Comparison of ENCODE assay signal across 8 cellular contexts in the genomic region with DNA sequence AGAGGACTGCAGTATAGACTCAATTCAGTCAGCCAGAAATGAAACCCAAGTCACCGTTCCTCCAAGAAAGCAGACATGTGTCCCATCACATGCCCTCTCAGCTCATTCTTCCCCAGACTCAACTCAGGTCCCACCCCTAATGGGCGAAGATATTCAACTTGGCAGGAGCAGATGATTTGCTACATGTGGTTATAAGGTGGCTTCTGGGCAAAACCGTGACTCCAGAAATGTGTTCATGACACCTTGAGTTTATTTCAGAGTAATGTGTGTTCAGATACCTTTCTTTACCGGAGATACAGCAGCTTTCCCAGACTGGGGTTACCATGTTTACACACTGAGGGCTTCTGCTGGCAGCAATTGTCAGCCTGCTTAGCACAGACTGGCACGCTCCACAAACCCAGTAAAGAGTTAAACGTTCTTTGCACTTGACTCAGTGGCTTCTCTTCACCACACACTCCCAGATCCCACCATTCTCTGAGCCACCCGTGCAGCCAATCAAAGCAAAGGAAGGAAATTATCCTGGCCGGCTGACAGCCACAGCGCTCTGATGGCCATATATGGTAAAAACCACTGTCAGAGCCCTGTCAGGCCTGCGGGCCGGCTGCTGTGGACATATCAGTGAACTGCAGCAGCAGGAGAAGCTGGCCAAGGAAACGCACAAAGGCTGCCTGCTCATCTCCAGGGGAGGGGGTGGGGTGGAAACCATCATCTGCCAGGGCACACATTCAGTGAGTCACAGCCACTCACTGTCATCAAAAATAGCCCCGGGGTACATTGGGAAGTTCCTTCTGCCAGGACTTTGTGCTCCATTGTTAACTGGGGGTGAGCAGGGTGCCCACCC. TPM values are rescaled to one million over a fixed set of nuclear protein-coding genes. Genes with fewer than 3 reads are reported as not detected.
DNase-seq lines count a peak whose midpoint lies in the region; TF ChIP-seq lines count a peak whose summit lies in the region.

No MANE protein-coding gene starts in this region.

- peaks cover 9% of the 10 kb centered on the region for H3K36me3 Mint-ChIP-seq in neural crest cell (ENCODE audit: low read depth)

- no peaks in the 10 kb centered on the region for H3K27me3 Mint-ChIP-seq in neural crest cell (ENCODE audit: low read depth)

- no peaks in the 10 kb centered on the region for H3K9me3 ChIP-seq in Loucy (ENCODE audit: insufficient read depth, low read depth, low read length)
- no peaks in the 10 kb centered on the region for H3K9me3 ChIP-seq in stomach smooth muscle (ENCODE audit: control insufficient read depth in 2 of 2, low read length in 2 of 2)

- peak overlapping the region; percentile 18; the same call in 1 of the 2 replicates for H2AFZ ChIP-seq in Loucy (ENCODE audit: low read length)

- peak overlapping the region; percentile 76 for H3K4me3 Mint-ChIP-seq in neural crest cell

- H3K9ac ChIP-seq in Loucy (ENCODE audit: low read depth, low read length, poor library complexity, severe bottlenecking) (peak overlapping the region; percentile 77), stomach smooth muscle (ENCODE audit: low read length in 2 of 2) (peak overlapping the region; percentile 80 to 88)

- peaks cover 63% of the 10 kb centered on the region for H3K4me1 ChIP-seq in Loucy (ENCODE audit: insufficient read depth, low read length, poor library complexity, severe bottlenecking)
- peaks cover 64% of the 10 kb centered on the region for H3K4me1 ChIP-seq in stomach smooth muscle (ENCODE audit: control insufficient read depth, insufficient read depth, low read length)

- peaks cover 61% of the 10 kb centered on the region for H3K4me1 Mint-ChIP-seq in neural crest cell

- peak overlapping the region; percentile 99 for H3K27ac ChIP-seq in stomach smooth muscle (ENCODE audit: low read length)

- H3K4me2 ChIP-seq in Loucy (ENCODE audit: low read depth, low read length, poor library complexity, severe bottlenecking) = peak overlapping the region; percentile 86

- no peaks in the 10 kb centered on the region for H3K9me2 ChIP-seq in Loucy (replicated peaks; ENCODE audit: low read depth, low read length)

- H3K4me3 ChIP-seq in Loucy (ENCODE audit: low read length, poor library complexity, severe bottlenecking) (peak overlapping the region; percentile 69), fibroblast of villous mesenchyme (ENCODE audit: low read depth, low read length) (peak overlapping the region; percentile 29), stomach smooth muscle (ENCODE audit: low read length in 2 of 2) (peak overlapping the region; percentile 62 to 63)

- H3K36me3 ChIP-seq in Loucy (ENCODE audit: insufficient read depth, low read length) (peaks cover 12% of the 10 kb centered on the region; the same call in 1 of the 2 replicates), stomach smooth muscle (ENCODE audit: control insufficient read depth in 2 of 2, insufficient read depth in 2 of 2, low read length in 2 of 2) (peaks cover 0 to 4% of the 10 kb centered on the region in 2 donors)

- TF ChIP-seq CTCF in Loucy (conservative IDR thresholded peaks at IDR 0.05; ENCODE audit: low read length) = peak; percentile 31; the same call in 1 of the 2 replicates
- TF ChIP-seq CTCF in fibroblast of villous mesenchyme (IDR thresholded peaks at IDR 0.05; ENCODE audit: insufficient read depth, low read depth, low read length) = peak; percentile 41
- TF ChIP-seq CTCF in neural crest cell (conservative IDR thresholded peaks at IDR 0.05) = peak; percentile 51

- peaks cover 77% of the 10 kb centered on the region for H3K79me2 ChIP-seq in Loucy (ENCODE audit: insufficient read depth, low read length)

- peaks cover 23% of the 10 kb centered on the region for H3F3A ChIP-seq in Loucy (ENCODE audit: low read depth)

- peak overlapping the region; percentile 97 for H3K27ac Mint-ChIP-seq in neural crest cell (ENCODE audit: unreplicated experiment)

- H3K27me3 ChIP-seq in Loucy (ENCODE audit: insufficient read depth, low read length, poor library complexity, severe bottlenecking) (no peaks in the 10 kb centered on the region), stomach smooth muscle (ENCODE audit: control insufficient read depth in 1 of 2, insufficient read depth in 2 of 2, low read length in 2 of 2) (no peaks in the 10 kb centered on the region)

- no peaks in the 10 kb centered on the region for H3K9me3 Mint-ChIP-seq in neural crest cell

- DNase-seq in EL (peak; percentile 100), GOT3 (lab: John Stamatoyannopoulos, UW) (peak; percentile 69), SHP77 (lab: John Stamatoyannopoulos, UW) (peak; percentile 95 to 98), activated gamma-delta T cell (lab: John Stamatoyannopoulos, UW) (peak; percentile 23), fibroblast of villous mesenchyme (ENCODE audit: low read depth) (peak; percentile 98), neural crest cell (ENCODE audit: low read depth, low spot score) (peak; percentile 74)

- H4K20me1 ChIP-seq in Loucy (ENCODE audit: insufficient read depth, low read length, poor library complexity, severe bottlenecking) = no peaks in the 10 kb centered on the region

RNA-seq across cellular contexts. Expression of gene CORO1C, which starts 39.9 kb away (rescaled TPM):
- total RNA-seq in fibroblast of villous mesenchyme (433 and 457 TPM in 2 replicates), neural crest cell (171 and 175 TPM in 2 replicates)

RNA-seq across cellular contexts. Expression of gene SELPLG, which starts 57.7 kb away (rescaled TPM):
- total RNA-seq in fibroblast of villous mesenchyme (1.3 and 2.2 TPM in 2 replicates), neural crest cell (0.39 and 0.51 TPM in 2 replicates)

Comparison
In these comparisons a context has a peak if more than half of its experiments do, and no peak if none do; other contexts are left out.
1. Peak in every context shown above with its lines: DNase-seq, H3K4me3 ChIP-seq and H3K27ac ChIP-seq.
2. DNase-seq: peak in every context shown above with its lines; median percentile 100 in EL; 98 in fibroblast of villous mesenchyme; 96 in SHP77; 74 in neural crest cell; 69 in GOT3; 23 in activated gamma-delta T cell.